19 cellular contexts compared by ENCODE assay signal in genomic region chr1:87673748-87674147, GRCh38.
A peak's percentile ranks its signal among the peaks of the same experiment; 100 is the strongest.
DNase-seq lines count a peak whose midpoint lies in the region; ATAC-seq, FAIRE-seq and TF ChIP-seq lines count a peak whose summit lies in the region.
"Had no signal": no experiment of that assay in that cellular context is flagged by ENCODE, and none has a peak within 500 bp of the region (broad histone marks: within the 10 kb centered on the region; RNA-seq: fewer than 3 reads in every experiment).

No MANE protein-coding gene starts in this region.

- no peak overlapping the region for H3K4me3 Mint-ChIP-seq in activated naive CD4-positive, alpha-beta T cell treated with anti-CD3 and anti-CD28 coated beads, Interleukin-2, amount 10 ng/mL, durations not matched to agents 7 days and 5 days
- H3K4me3 Mint-ChIP-seq: activated CD4-positive, alpha-beta T cell treated with anti-CD3 and anti-CD28 coated beads for 36 hours; activated naive CD8-positive, alpha-beta T cell treated with anti-CD3 and anti-CD28 coated beads for 36 hours; CD8-positive, alpha-beta memory T cell; immature natural killer cell had no signal

- POLR2A ChIA-PET in HepG2 (lab: Yijun Ruan, JAX) = no interaction called here
- POLR2A ChIA-PET in SK-N-SH (lab: Yijun Ruan, JAX) = no interaction called here

- H3K36me3 ChIP-seq in HepG2 (replicated peaks in 1 of 2; ENCODE audit: control insufficient read depth in 1 of 2, insufficient read depth in 2 of 2, low read length in 2 of 2) (no peaks in the 10 kb centered on the region), right lobe of liver (no peaks in the 10 kb centered on the region), SK-N-SH (replicated peaks in 1 of 2; ENCODE audit: control insufficient read depth in 1 of 2, insufficient read depth in 2 of 2, low read length in 1 of 2) (no peaks in the 10 kb centered on the region)
- H3K36me3 ChIP-seq: left ventricle myocardium inferior, neutrophil had no signal

- in situ Hi-C loops in HepG2 (cut with HindIII; ENCODE audit: extremely low pct_ligation_motif_present, low pct_unique_long_range_greater_than_20kb) = no loop called here

- intact Hi-C loops in HepG2 (cut with micrococcal nuclease; ENCODE audit: unreplicated experiment) (no loop called here), right lobe of liver (cut with DNase I) (no loop called here)

- TF ChIP-seq CTCF in HepG2 (CRISPR knock-in tag; IDR thresholded peaks at IDR 0.05) = peak; percentile 48
- no peak for TF ChIP-seq CTCF in right lobe of liver (IDR thresholded peaks at IDR 0.05)
- peak; percentile 22; the same call in 1 of the 2 replicates for TF ChIP-seq CTCF in SK-N-SH (IDR thresholded peaks at IDR 0.05)
- TF ChIP-seq CTCF in fibroblast of mammary gland (conservative IDR thresholded peaks at IDR 0.05; ENCODE audit: control insufficient read depth, insufficient read depth, low read depth, low read length) = peak; percentile 28

- H3K9me3 ChIP-seq in HepG2 (ENCODE audit: low read length) (no peaks in the 10 kb centered on the region), right lobe of liver (no peaks in the 10 kb centered on the region), SK-N-SH (no peaks in the 10 kb centered on the region)
- H3K9me3 ChIP-seq: left ventricle myocardium inferior, neutrophil had no signal

- H3K79me2 ChIP-seq in HepG2 (ENCODE audit: insufficient read depth, low read length) (no peaks in the 10 kb centered on the region), SK-N-SH (ENCODE audit: insufficient read depth) (no peaks in the 10 kb centered on the region)

- H3K9ac ChIP-seq in HepG2 (ENCODE audit: insufficient read depth, low read depth, low read length) = no peak overlapping the region
- H3K9ac ChIP-seq in SK-N-SH = no peak overlapping the region

- H3K9me2 ChIP-seq in SK-N-SH = no peaks in the 10 kb centered on the region

- no peaks in the 10 kb centered on the region for H3F3A ChIP-seq in SK-N-SH (replicated peaks; ENCODE audit: insufficient read depth)

- no peak for TF ChIP-seq EP300 in HepG2 (IDR thresholded peaks at IDR 0.05; ENCODE audit: low read depth in 2 of 2, low read length in 2 of 2)
- no peak for TF ChIP-seq EP300 in HepG2 (CRISPR knock-in tag; IDR thresholded peaks at IDR 0.05; ENCODE audit: borderline replicate concordance)
- no peak for TF ChIP-seq EP300 in SK-N-SH (IDR thresholded peaks at IDR 0.05; ENCODE audit: borderline replicate concordance in 1 of 2, low read depth in 1 of 2, low read length in 1 of 2)

- H3K27me3 Mint-ChIP-seq in activated naive CD4-positive, alpha-beta T cell treated with anti-CD3 and anti-CD28 coated beads, Interleukin-2, amount 10 ng/mL, durations not matched to agents 7 days and 5 days = no peaks in the 10 kb centered on the region
- H3K27me3 Mint-ChIP-seq: activated CD4-positive, alpha-beta T cell treated with anti-CD3 and anti-CD28 coated beads for 36 hours; activated naive CD8-positive, alpha-beta T cell treated with anti-CD3 and anti-CD28 coated beads for 36 hours had no signal

- no peaks in the 10 kb centered on the region for H3K36me3 Mint-ChIP-seq in activated naive CD4-positive, alpha-beta T cell treated with anti-CD3 and anti-CD28 coated beads, Interleukin-2, amount 10 ng/mL, durations not matched to agents 7 days and 5 days
- H3K36me3 Mint-ChIP-seq: activated naive CD8-positive, alpha-beta T cell treated with anti-CD3 and anti-CD28 coated beads for 36 hours; CD8-positive, alpha-beta memory T cell; immature natural killer cell had no signal

- TF ChIP-seq RAD21 in HepG2 (CRISPR knock-in tag; IDR thresholded peaks at IDR 0.05) (no peak), SK-N-SH (IDR thresholded peaks at IDR 0.05; ENCODE audit: low read length) (peak; percentile 35; the same call in 1 of the 2 replicates)

- ATAC-seq in HepG2 = peak; percentile 55; the same call in 2 of the 3 replicates
- ATAC-seq in right lobe of liver = no peak
- ATAC-seq in GM21390 (IDR thresholded peaks at IDR 0.05; ENCODE audit: unreplicated experiment) = no peak
- ATAC-seq: activated CD4-positive, alpha-beta T cell treated with anti-CD3 and anti-CD28 coated beads for 36 hours; right cardiac atrium had no signal

- WGBS in HepG2 (ENCODE audit: low lambda C conversion rate) = 16% methylated on average over 3 of the region's 3 CpGs
- WGBS in right lobe of liver (ENCODE audit: insufficient coverage, low coverage, low lambda C conversion rate, missing lambda C conversion rate) = 58% methylated on average over 3 of the region's 3 CpGs
- 28% methylated on average over 3 of the region's 3 CpGs for WGBS in SK-N-SH (ENCODE audit: low lambda C conversion rate)

- TF ChIP-seq POLR2A in HepG2 (IDR thresholded peaks at IDR 0.05; ENCODE audit: insufficient read depth in 1 of 2, low read depth in 2 of 2, low read length in 2 of 2) (no peak), right lobe of liver (IDR thresholded peaks at IDR 0.05) (no peak)

- FAIRE-seq in HepG2 (lab: Jason Lieb, UNC) = no peak
- FAIRE-seq: RCC 7860 had no signal

- no peak overlapping the region for H3K27ac Mint-ChIP-seq in activated naive CD4-positive, alpha-beta T cell treated with anti-CD3 and anti-CD28 coated beads, Interleukin-2, amount 10 ng/mL, durations not matched to agents 7 days and 5 days
- H3K27ac Mint-ChIP-seq: activated CD4-positive, alpha-beta T cell treated with anti-CD3 and anti-CD28 coated beads for 36 hours; activated naive CD8-positive, alpha-beta T cell treated with anti-CD3 and anti-CD28 coated beads for 36 hours; CD8-positive, alpha-beta memory T cell; immature natural killer cell had no signal

- peaks cover under 1% of the 10 kb centered on the region for H3K9me3 Mint-ChIP-seq in activated naive CD4-positive, alpha-beta T cell treated with anti-CD3 and anti-CD28 coated beads, Interleukin-2, amount 10 ng/mL, durations not matched to agents 7 days and 5 days

- no peaks in the 10 kb centered on the region for H3K27me3 ChIP-seq in HepG2 (ENCODE audit: control insufficient read depth in 1 of 2, insufficient read depth in 2 of 2, low read length in 2 of 2)
- no peaks in the 10 kb centered on the region for H3K27me3 ChIP-seq in right lobe of liver
- no peaks in the 10 kb centered on the region for H3K27me3 ChIP-seq in SK-N-SH (ENCODE audit: insufficient read depth)
- H3K27me3 ChIP-seq: neutrophil had no signal

- H3K27ac ChIP-seq in HepG2 (ENCODE audit: extremely low read length, insufficient read depth, low read length) = no peak overlapping the region
- H3K27ac ChIP-seq in right lobe of liver = no peak overlapping the region
- H3K27ac ChIP-seq in SK-N-SH (ENCODE audit: low read depth in 2 of 2, low read length in 1 of 2) = no peak overlapping the region
- H3K27ac ChIP-seq: left ventricle myocardium inferior, neutrophil had no signal

- BruUV-seq in HepG2 (replicated peaks; lab: Mats Ljungman, UMichigan) = no TSS peak

- no peak overlapping the region for H2AFZ ChIP-seq in HepG2 (ENCODE audit: low read length)
- no peak overlapping the region for H2AFZ ChIP-seq in SK-N-SH (ENCODE audit: low read depth)

- H3K4me1 ChIP-seq in HepG2 (ENCODE audit: insufficient read depth, low read length) (no peaks in the 10 kb centered on the region), right lobe of liver (no peaks in the 10 kb centered on the region), SK-N-SH (ENCODE audit: control insufficient read depth in 1 of 2, insufficient read depth in 2 of 2, low read depth in 1 of 2, low read length in 1 of 2) (no peaks in the 10 kb centered on the region)
- H3K4me1 ChIP-seq: left ventricle myocardium inferior had no signal

- H4K20me1 ChIP-seq in HepG2 (ENCODE audit: insufficient read depth, low read length) (no peaks in the 10 kb centered on the region), SK-N-SH (ENCODE audit: insufficient read depth) (no peaks in the 10 kb centered on the region)

- H3K4me2 ChIP-seq in HepG2 (ENCODE audit: low read depth, low read length) (no peak overlapping the region), SK-N-SH (no peak overlapping the region)

- H3K4me1 Mint-ChIP-seq in activated naive CD4-positive, alpha-beta T cell treated with anti-CD3 and anti-CD28 coated beads, Interleukin-2, amount 10 ng/mL, durations not matched to agents 7 days and 5 days = no peaks in the 10 kb centered on the region
- H3K4me1 Mint-ChIP-seq: activated CD4-positive, alpha-beta T cell treated with anti-CD3 and anti-CD28 coated beads for 36 hours; activated naive CD8-positive, alpha-beta T cell treated with anti-CD3 and anti-CD28 coated beads for 36 hours; CD8-positive, alpha-beta memory T cell; immature natural killer cell had no signal

- DNase-seq in HepG2 (ENCODE audit: low spot score) (no peak), right lobe of liver (no peak), SK-N-SH (no peak), fibroblast of mammary gland (ENCODE audit: low read depth) (peak; percentile 24), putamen (ENCODE audit: low spot score) (no peak), anterior cingulate cortex (lab: John Stamatoyannopoulos, UW) (no peak)
- no peak for DNase-seq in activated naive CD4-positive, alpha-beta T cell treated with anti-CD3 and anti-CD28 coated beads, Interleukin-2, amount 10 ng/mL, durations not matched to agents 7 days and 5 days
- DNase-seq: activated CD4-positive, alpha-beta T cell treated with anti-CD3 and anti-CD28 coated beads for 36 hours; activated naive CD8-positive, alpha-beta T cell treated with anti-CD3 and anti-CD28 coated beads for 36 hours; CD8-positive, alpha-beta memory T cell; immature natural killer cell; left ventricle myocardium inferior; NCI-H1105 treated with DMSO at 0.1 percent for 48 hours; NCI-H748 treated with DMSO at 0.1 percent for 48 hours; right cardiac atrium; T1000 had no signal

- no peak overlapping the region for H3K4me3 ChIP-seq in HepG2 (replicated peaks in 1 of 3; ENCODE audit: insufficient read depth in 1 of 3, low read depth in 2 of 3, low read length in 3 of 3)
- no peak overlapping the region for H3K4me3 ChIP-seq in right lobe of liver
- H3K4me3 ChIP-seq in SK-N-SH (ENCODE audit: low read depth in 2 of 2, low read length in 1 of 2) = no peak overlapping the region
- H3K4me3 ChIP-seq in fibroblast of mammary gland (ENCODE audit: control insufficient read depth, low read depth, low read length) = no peak overlapping the region
- H3K4me3 ChIP-seq: left ventricle myocardium inferior had no signal

- CTCF ChIA-PET in HepG2 (lab: Yijun Ruan, JAX; ENCODE audit: low intra/inter-chr PET ratio, low total read pairs) (no interaction called here), SK-N-SH (lab: Yijun Ruan, JAX) (interaction anchor here (0.7 kb wide), 1 partner anchor 13 kb away, joined by 3 read pairs; no protein-coding TSS in a partner anchor)
- CTCF ChIA-PET in activated naive CD4-positive, alpha-beta T cell treated with anti-CD3 and anti-CD28 coated beads, Interleukin-2, amount 10 ng/mL, durations not matched to agents 7 days and 5 days (lab: Charles Lee) = no interaction called here

TF ChIP-seq in HepG2, 621 proteins besides CTCF, POLR2A, EP300 and RAD21 (continues in another document):
- peak; percentile 20; the same call in 1 of the 2 replicates for TF ChIP-seq SMC3 (IDR thresholded peaks at IDR 0.05; ENCODE audit: low read length)
- TF ChIP-seq SRF (IDR thresholded peaks at IDR 0.05; ENCODE audit: low read depth, low read length) = peak; percentile 31; the same call in 1 of the 2 replicates

TF ChIP-seq in SK-N-SH, 30 proteins besides CTCF, POLR2A, EP300 and RAD21 (continues in another document):
- TF ChIP-seq GATA2 (CRISPR knock-in tag; IDR thresholded peaks at IDR 0.05) (no peak), MXI1 (IDR thresholded peaks at IDR 0.05; ENCODE audit: low read depth, low read length) (no peak), YY1 (IDR thresholded peaks at IDR 0.05; ENCODE audit: low read depth) (no peak)

Comparison
In these comparisons a context has a peak if more than half of its experiments do, and no peak if none do; other contexts are left out.
1. CTCF ChIP-seq: peak in HepG2 (single experiment), SK-N-SH (single experiment) and fibroblast of mammary gland (single experiment); none in right lobe of liver (0 of 4).
2. Of the 25 proteins assayed by ChIP-seq in both HepG2 and SK-N-SH: peak only in HepG2: none; only in SK-N-SH: RAD21; in both: CTCF and SMC3; in neither: 22.